In the genomic region with DNA sequence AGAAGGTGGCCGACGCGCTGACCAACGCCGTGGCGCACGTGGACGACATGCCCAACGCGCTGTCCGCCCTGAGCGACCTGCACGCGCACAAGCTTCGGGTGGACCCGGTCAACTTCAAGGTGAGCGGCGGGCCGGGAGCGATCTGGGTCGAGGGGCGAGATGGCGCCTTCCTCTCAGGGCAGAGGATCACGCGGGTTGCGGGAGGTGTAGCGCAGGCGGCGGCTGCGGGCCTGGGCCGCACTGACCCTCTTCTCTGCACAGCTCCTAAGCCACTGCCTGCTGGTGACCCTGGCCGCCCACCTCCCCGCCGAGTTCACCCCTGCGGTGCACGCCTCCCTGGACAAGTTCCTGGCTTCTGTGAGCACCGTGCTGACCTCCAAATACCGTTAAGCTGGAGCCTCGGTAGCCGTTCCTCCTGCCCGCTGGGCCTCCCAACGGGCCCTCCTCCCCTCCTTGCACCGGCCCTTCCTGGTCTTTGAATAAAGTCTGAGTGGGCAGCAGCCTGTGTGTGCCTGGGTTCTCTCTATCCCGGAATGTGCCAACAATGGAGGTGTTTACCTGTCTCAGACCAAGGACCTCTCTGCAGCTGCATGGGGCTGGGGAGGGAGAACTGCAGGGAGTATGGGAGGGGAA, we compare ENCODE assay signal across 2 cellular contexts.
A peak's percentile ranks its signal among the peaks of the same experiment; 100 is the strongest.
TF ChIP-seq lines count a peak whose summit lies in the region.

No MANE protein-coding gene starts in this region.

TF ChIP-seq in HEK293, 187 proteins besides CTCF, POLR2A, EP300 and RAD21:
- TF ChIP-seq ZFHX2 (tag by site-specific recombination; conservative IDR thresholded peaks at IDR 0.05) (peak; percentile 25; the same call in 1 of the 2 replicates), ZNF341 (tag by site-specific recombination; IDR thresholded peaks at IDR 0.05; ENCODE audit: low read depth) (0 out of 2 replicates have a peak, but pooled peaks have one; percentile 25)

TF ChIP-seq in H1, 55 proteins besides CTCF, POLR2A, EP300 and RAD21:
- peak; percentile 45 for TF ChIP-seq EZH2 (IDR thresholded peaks at IDR 0.05; ENCODE audit: low read depth, low read length, severe bottlenecking)
TF ChIP-seq in H1: peak in this region for 1; not testable (repeated sequence) for 54.
